14 cellular contexts compared by ENCODE assay signal in the genomic region with DNA sequence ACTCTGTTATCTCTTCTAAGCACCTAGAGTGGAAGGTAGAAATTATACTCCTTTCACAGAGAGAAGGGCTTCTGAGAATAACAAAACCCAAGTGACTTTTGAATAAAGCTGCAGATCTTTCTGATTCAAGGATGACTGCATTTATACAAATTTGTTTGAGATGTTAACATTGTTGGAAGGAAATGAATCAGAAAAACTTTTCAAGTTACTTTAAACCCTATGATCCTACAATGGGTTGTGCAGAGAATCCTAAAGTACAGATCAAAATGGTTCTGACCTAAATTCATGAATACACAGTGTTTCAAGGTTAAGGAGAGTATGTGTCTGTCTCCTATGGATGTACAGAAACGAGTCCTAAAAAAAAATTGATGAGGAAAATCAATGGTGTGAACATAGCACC. TPM values are rescaled to one million over a fixed set of nuclear protein-coding genes. Genes with fewer than 3 reads are reported as not detected.
DNase-seq lines count a peak whose midpoint lies in the region; ATAC-seq and TF ChIP-seq lines count a peak whose summit lies in the region.
"Had no signal": no experiment of that assay in that cellular context is flagged by ENCODE, and none has a peak within 500 bp of the region (broad histone marks: within the 10 kb centered on the region; RNA-seq: fewer than 3 reads in every experiment).

No MANE protein-coding gene starts in this region.

- DNase-seq in AG10803 (ENCODE audit: low read depth) (no peak), caudate nucleus (lab: John Stamatoyannopoulos, UW) (no peak), left lung (no peak), sigmoid colon (no peak), brain microvascular endothelial cell (no peak), NCI-H2107 (lab: John Stamatoyannopoulos, UW) (no peak), SW 1271 (lab: John Stamatoyannopoulos, UW) (no peak)
- no peak for DNase-seq in stimulated activated CD4-positive, alpha-beta T cell treated with anti-CD3 and anti-CD28 coated beads, Interleukin-4, amount 100 ng/mL, for 4 hours
- DNase-seq: activated naive CD4-positive, alpha-beta T cell treated with Interleukin-2 at 50 U/mL for 16 hours; AML-193; naive B cell; NCI-H345; SK-N-SH; transverse colon had no signal

- WGBS in sigmoid colon, 2 donors, result 60 to 66% methylated on average over 1 of the region's 1 CpG

- H3K9me3 ChIP-seq in left lung, result no peaks in the 10 kb centered on the region
- H3K9me3 ChIP-seq in sigmoid colon, result peaks cover 0 to 3% (median 0%) of the 10 kb centered on the region in 4 donors
- H3K9me3 ChIP-seq: SK-N-SH, transverse colon had no signal

- TF ChIP-seq CTCF in AG10803 (conservative IDR thresholded peaks at IDR 0.05; ENCODE audit: low read length) (no peak), left lung (IDR thresholded peaks at IDR 0.05) (no peak), sigmoid colon (IDR thresholded peaks at IDR 0.05) (no peak), brain microvascular endothelial cell (IDR thresholded peaks at IDR 0.05; ENCODE audit: low read depth, low read length, missing control alignments) (no peak)

- in situ Hi-C loops in brain microvascular endothelial cell (cut with HindIII; ENCODE audit: low pct_ligation_motif_present, low sequenced_read_pairs), result no loop called here

- H3K27me3 ChIP-seq in left lung (no peaks in the 10 kb centered on the region), sigmoid colon (no peaks in the 10 kb centered on the region), brain microvascular endothelial cell (replicated peaks) (no peaks in the 10 kb centered on the region)
- H3K27me3 ChIP-seq: transverse colon had no signal

- H3K27ac ChIP-seq in caudate nucleus (ENCODE audit: low read depth, low read length) (peak overlapping the region; percentile 91), left lung (no peak overlapping the region), sigmoid colon (no peak overlapping the region), brain microvascular endothelial cell (no peak overlapping the region)
- H3K27ac ChIP-seq: transverse colon had no signal

- intact Hi-C loops in left lung (cut with DNase I), result no loop called here
- intact Hi-C loops in sigmoid colon (cut with DNase I), result no loop called here

- H3K4me1 ChIP-seq in left lung (no peaks in the 10 kb centered on the region), sigmoid colon (no peaks in the 10 kb centered on the region)
- H3K4me1 ChIP-seq: transverse colon had no signal

- ATAC-seq in left lung, result no peak

- H3K36me3 ChIP-seq in left lung (no peaks in the 10 kb centered on the region), sigmoid colon (no peaks in the 10 kb centered on the region), brain microvascular endothelial cell (replicated peaks) (no peaks in the 10 kb centered on the region)
- H3K36me3 ChIP-seq: transverse colon had no signal

- H3K4me3 ChIP-seq in AG10803 (ENCODE audit: low read length) (peak overlapping the region; percentile 7; the same call in 1 of the 2 replicates), left lung (peak overlapping the region; percentile 3 to 8), sigmoid colon (peak overlapping the region in 3 of 4 donors; percentile 11 to 37 (median 18)), brain microvascular endothelial cell (ENCODE audit: low read depth, low read length) (no peak overlapping the region)

- TF ChIP-seq POLR2A in sigmoid colon (IDR thresholded peaks at IDR 0.05), result no peak

- TF ChIP-seq EP300 in sigmoid colon (IDR thresholded peaks at IDR 0.05), result no peak

RNA-seq across cellular contexts. Expression of gene RFTN2, which starts 1.8 kb away (rescaled TPM):
- 10 to 100 TPM in 1 of 2 donors, 1 to 10 TPM in 1; 4.5 to 10.2 TPM for total RNA-seq in left lung
- total RNA-seq in sigmoid colon, result 1 to 10 TPM; 5.4 to 10.0 (median 8.5) TPM
- 1 to 10 TPM in 2 of 3 donors, under 1 TPM in 1; 0.92 to 3.6 (median 1.3) TPM for polyA plus RNA-seq in sigmoid colon

RNA-seq across cellular contexts. Expression of gene MARS2, which starts 31.6 kb away (rescaled TPM):
- total RNA-seq in left lung, result 1 to 10 TPM; 4.8 to 7.8 TPM
- total RNA-seq in sigmoid colon, result 1 to 10 TPM; 3.1 to 6.6 (median 4.5) TPM
- polyA plus RNA-seq in sigmoid colon, result 1 to 10 TPM; 3.0 to 8.3 (median 5.3) TPM
